ENCODE assay signal across 8 cellular contexts in genomic region chr15:81023483-81024264, GRCh38.
DNase-seq lines count a peak whose midpoint lies in the region; ATAC-seq and TF ChIP-seq lines count a peak whose summit lies in the region.

No MANE protein-coding gene starts in this region.

- peak; percentile 89 for ATAC-seq in GM21619 (IDR thresholded peaks at IDR 0.05; ENCODE audit: unreplicated experiment)

- TF ChIP-seq CTCF in GM12864 (IDR thresholded peaks at IDR 0.05; ENCODE audit: low read depth, low read length, missing control alignments) = no peak

- peak; percentile 96 for DNase-seq in GM12864 (ENCODE audit: low read depth)
- DNase-seq in Kasumi-1 (lab: John Stamatoyannopoulos, UW) = peak; percentile 22 to 31
- DNase-seq in amniotic stem cell (lab: John Stamatoyannopoulos, UW) = peak; percentile 27
- peak; percentile 52 to 54 for DNase-seq in hippocampal formation (lab: John Stamatoyannopoulos, UW)
- peak; percentile 59 for DNase-seq in smooth muscle cell of the brain vasculature (ENCODE audit: low read depth, low spot score)
- no peak for DNase-seq in NCI-H1436 (lab: John Stamatoyannopoulos, UW)
- no peak for DNase-seq in COLO668 (lab: John Stamatoyannopoulos, UW; ENCODE audit: unreplicated experiment)

- peak overlapping the region; percentile 28 for H3K4me3 ChIP-seq in GM12864 (ENCODE audit: low read depth, low read length)

Comparison
In these comparisons a context has a peak if more than half of its experiments do, and no peak if none do; other contexts are left out.
1. DNase-seq: peak in GM12864 (single experiment), Kasumi-1 (2 of 2), amniotic stem cell (single experiment), hippocampal formation (2 of 2) and smooth muscle cell of the brain vasculature (single experiment); none in NCI-H1436 (single experiment) and COLO668 (single experiment).